10 cellular contexts compared by ENCODE assay signal in the genomic region with DNA sequence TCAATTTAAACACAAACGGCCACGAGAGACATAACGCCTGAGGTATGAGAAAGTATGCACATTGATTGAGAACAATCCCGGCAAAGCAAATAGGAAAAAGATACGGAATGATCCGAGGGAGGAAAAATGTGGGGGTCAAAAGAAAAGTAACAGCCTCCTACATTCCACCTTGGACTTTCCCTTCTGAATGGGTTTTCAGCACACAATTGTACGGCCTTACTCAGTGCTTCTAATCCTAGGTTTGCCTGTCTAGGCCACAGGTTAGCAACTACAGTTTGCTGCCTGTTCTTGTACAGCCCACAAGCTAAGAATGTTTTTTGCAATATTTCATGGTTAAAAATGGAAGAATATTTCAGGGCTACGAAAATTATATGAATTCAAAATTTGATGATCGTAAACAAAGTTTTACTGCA. TPM values are rescaled to one million over a fixed set of nuclear protein-coding genes. Genes with fewer than 3 reads are reported as not detected.
DNase-seq lines count a peak whose midpoint lies in the region; ATAC-seq and TF ChIP-seq lines count a peak whose summit lies in the region.
"Had no signal": no experiment of that assay in that cellular context is flagged by ENCODE, and none has a peak within 500 bp of the region (broad histone marks: within the 10 kb centered on the region; RNA-seq: fewer than 3 reads in every experiment).

No MANE protein-coding gene starts in this region.

- peak overlapping the region; percentile 91 for H3K4me3 Mint-ChIP-seq in GM23338
- peak overlapping the region; percentile 46 for H3K4me3 Mint-ChIP-seq in activated naive CD8-positive, alpha-beta T cell
- peak overlapping the region; percentile 98 for H3K4me3 Mint-ChIP-seq in glutamatergic neuron (ENCODE audit: unreplicated experiment)

- H3K27ac Mint-ChIP-seq in GM23338 (peak overlapping the region; percentile 16; the same call in 1 of the 2 replicates), glutamatergic neuron (ENCODE audit: unreplicated experiment) (peak overlapping the region; percentile 20)
- no peak overlapping the region for H3K27ac Mint-ChIP-seq in activated naive CD8-positive, alpha-beta T cell

- DNase-seq in GM23338 (ENCODE audit: low spot score) (peak; percentile 11), glutamatergic neuron (no peak), GM03348 (ENCODE audit: low spot score) (no peak), NCI-H1436 treated with DMSO at 0.1 percent for 48 hours (lab: John Stamatoyannopoulos, UW) (no peak), cerebellum (ENCODE audit: low spot score) (no peak), AML-193 (lab: John Stamatoyannopoulos, UW) (no peak)

- peaks cover 7% of the 10 kb centered on the region for H3K27me3 Mint-ChIP-seq in GM23338 (ENCODE audit: insufficient read depth, low read depth, poor library complexity)
- peaks cover 44% of the 10 kb centered on the region for H3K27me3 Mint-ChIP-seq in activated naive CD8-positive, alpha-beta T cell
- peaks cover 4% of the 10 kb centered on the region for H3K27me3 Mint-ChIP-seq in glutamatergic neuron (ENCODE audit: unreplicated experiment)

- H3K27ac ChIP-seq in GM23338 (ENCODE audit: low read depth) (peak overlapping the region; percentile 7; the same call in 1 of the 2 replicates), rectal smooth muscle tissue (ENCODE audit: low read depth, low read length) (peak overlapping the region; percentile 78)

- H3K79me2 ChIP-seq in GM23338 (replicated peaks; ENCODE audit: insufficient read depth): peaks cover 8% of the 10 kb centered on the region

- no peaks in the 10 kb centered on the region for H4K20me1 ChIP-seq in GM23338 (replicated peaks; ENCODE audit: insufficient read depth)

- H3K4me3 ChIP-seq in GM23338 (peak overlapping the region; percentile 76), rectal smooth muscle tissue (ENCODE audit: low read length) (peak overlapping the region; percentile 90)

- no peaks in the 10 kb centered on the region; the same call in 1 of the 2 replicates for H3K9me2 ChIP-seq in GM23338 (ENCODE audit: insufficient read depth)

- H3K4me1 ChIP-seq in GM23338 (ENCODE audit: insufficient read depth) (peaks cover 12% of the 10 kb centered on the region), rectal smooth muscle tissue (ENCODE audit: control insufficient read depth, insufficient read depth, low read length) (peaks cover 3% of the 10 kb centered on the region)

- peak overlapping the region; percentile 95 for H2AFZ ChIP-seq in GM23338

- peaks cover 16% of the 10 kb centered on the region for H3K27me3 ChIP-seq in GM23338 (ENCODE audit: insufficient read depth)
- H3K27me3 ChIP-seq in rectal smooth muscle tissue (ENCODE audit: control insufficient read depth, insufficient read depth, low read length): peaks cover 4% of the 10 kb centered on the region

- no peaks in the 10 kb centered on the region for H3K36me3 ChIP-seq in GM23338 (ENCODE audit: insufficient read depth)
- no peaks in the 10 kb centered on the region for H3K36me3 ChIP-seq in rectal smooth muscle tissue (ENCODE audit: control insufficient read depth, insufficient read depth, low read length)

- TF ChIP-seq CTCF in GM23338 (conservative IDR thresholded peaks at IDR 0.05; ENCODE audit: low read depth in 2 of 2): no peak
- TF ChIP-seq CTCF in glutamatergic neuron (IDR thresholded peaks at IDR 0.05; ENCODE audit: partially characterized antibody, unreplicated experiment): no peak

- peaks cover 23% of the 10 kb centered on the region; the same call in 2 of the 3 replicates for H3K4me1 Mint-ChIP-seq in GM23338
- H3K4me1 Mint-ChIP-seq in activated naive CD8-positive, alpha-beta T cell (ENCODE audit: low read depth): peaks cover 7% of the 10 kb centered on the region
- peaks cover 1% of the 10 kb centered on the region for H3K4me1 Mint-ChIP-seq in glutamatergic neuron (ENCODE audit: low read depth, unreplicated experiment)

- H3F3A ChIP-seq in GM23338 (replicated peaks; ENCODE audit: low read depth): no peaks in the 10 kb centered on the region

- H3K9me3 Mint-ChIP-seq in GM23338 (no peaks in the 10 kb centered on the region), glutamatergic neuron (ENCODE audit: unreplicated experiment) (peaks cover 5% of the 10 kb centered on the region)
- H3K9me3 Mint-ChIP-seq in activated naive CD8-positive, alpha-beta T cell (ENCODE audit: low read depth): peaks cover 2% of the 10 kb centered on the region

- no peak for ATAC-seq in GM23338

- peak overlapping the region; percentile 90 for H3K4me2 ChIP-seq in GM23338

- H3K9ac ChIP-seq in rectal smooth muscle tissue (ENCODE audit: low read length): peak overlapping the region; percentile 43

- no peaks in the 10 kb centered on the region for H3K36me3 Mint-ChIP-seq in GM23338 (ENCODE audit: low read depth)
- H3K36me3 Mint-ChIP-seq in activated naive CD8-positive, alpha-beta T cell: peaks cover 2% of the 10 kb centered on the region
- no peaks in the 10 kb centered on the region for H3K36me3 Mint-ChIP-seq in glutamatergic neuron (ENCODE audit: unreplicated experiment)

TF ChIP-seq in GM23338, 12 proteins besides CTCF, POLR2A, EP300 and RAD21 (continues in another document):
- TF ChIP-seq EZH2 (IDR thresholded peaks at IDR 0.05; ENCODE audit: low read depth, unreplicated experiment) (no peak), ZNF114 (CRISPR knock-in tag; IDR thresholded peaks at IDR 0.05) (no peak), NANOG (IDR thresholded peaks at IDR 0.05; ENCODE audit: borderline replicate concordance) (no peak), STAT1 (IDR thresholded peaks at IDR 0.05; ENCODE audit: unreplicated experiment) (no peak), ZNF331 (CRISPR knock-in tag; IDR thresholded peaks at IDR 0.05; ENCODE audit: low read depth) (no peak), CREB1 (CRISPR knock-in tag; IDR thresholded peaks at IDR 0.05; ENCODE audit: low read depth) (no peak), POLR2AphosphoS5 (IDR thresholded peaks at IDR 0.05; ENCODE audit: low read depth) (no peak), EZH2phosphoT487 (IDR thresholded peaks at IDR 0.05; ENCODE audit: unreplicated experiment) (no peak), JUNB (IDR thresholded peaks at IDR 0.05; ENCODE audit: unreplicated experiment) (no peak)
- TF ChIP-seq, protein P1, sequence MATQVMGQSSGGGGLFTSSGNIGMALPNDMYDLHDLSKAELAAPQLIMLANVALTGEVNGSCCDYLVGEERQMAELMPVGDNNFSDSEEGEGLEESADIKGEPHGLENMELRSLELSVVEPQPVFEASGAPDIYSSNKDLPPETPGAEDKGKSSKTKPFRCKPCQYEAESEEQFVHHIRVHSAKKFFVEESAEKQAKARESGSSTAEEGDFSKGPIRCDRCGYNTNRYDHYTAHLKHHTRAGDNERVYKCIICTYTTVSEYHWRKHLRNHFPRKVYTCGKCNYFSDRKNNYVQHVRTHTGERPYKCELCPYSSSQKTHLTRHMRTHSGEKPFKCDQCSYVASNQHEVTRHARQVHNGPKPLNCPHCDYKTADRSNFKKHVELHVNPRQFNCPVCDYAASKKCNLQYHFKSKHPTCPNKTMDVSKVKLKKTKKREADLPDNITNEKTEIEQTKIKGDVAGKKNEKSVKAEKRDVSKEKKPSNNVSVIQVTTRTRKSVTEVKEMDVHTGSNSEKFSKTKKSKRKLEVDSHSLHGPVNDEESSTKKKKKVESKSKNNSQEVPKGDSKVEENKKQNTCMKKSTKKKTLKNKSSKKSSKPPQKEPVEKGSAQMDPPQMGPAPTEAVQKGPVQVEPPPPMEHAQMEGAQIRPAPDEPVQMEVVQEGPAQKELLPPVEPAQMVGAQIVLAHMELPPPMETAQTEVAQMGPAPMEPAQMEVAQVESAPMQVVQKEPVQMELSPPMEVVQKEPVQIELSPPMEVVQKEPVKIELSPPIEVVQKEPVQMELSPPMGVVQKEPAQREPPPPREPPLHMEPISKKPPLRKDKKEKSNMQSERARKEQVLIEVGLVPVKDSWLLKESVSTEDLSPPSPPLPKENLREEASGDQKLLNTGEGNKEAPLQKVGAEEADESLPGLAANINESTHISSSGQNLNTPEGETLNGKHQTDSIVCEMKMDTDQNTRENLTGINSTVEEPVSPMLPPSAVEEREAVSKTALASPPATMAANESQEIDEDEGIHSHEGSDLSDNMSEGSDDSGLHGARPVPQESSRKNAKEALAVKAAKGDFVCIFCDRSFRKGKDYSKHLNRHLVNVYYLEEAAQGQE (IDR thresholded peaks at IDR 0.05; ENCODE audit: unreplicated experiment): no peak
- TF ChIP-seq, protein P2, sequence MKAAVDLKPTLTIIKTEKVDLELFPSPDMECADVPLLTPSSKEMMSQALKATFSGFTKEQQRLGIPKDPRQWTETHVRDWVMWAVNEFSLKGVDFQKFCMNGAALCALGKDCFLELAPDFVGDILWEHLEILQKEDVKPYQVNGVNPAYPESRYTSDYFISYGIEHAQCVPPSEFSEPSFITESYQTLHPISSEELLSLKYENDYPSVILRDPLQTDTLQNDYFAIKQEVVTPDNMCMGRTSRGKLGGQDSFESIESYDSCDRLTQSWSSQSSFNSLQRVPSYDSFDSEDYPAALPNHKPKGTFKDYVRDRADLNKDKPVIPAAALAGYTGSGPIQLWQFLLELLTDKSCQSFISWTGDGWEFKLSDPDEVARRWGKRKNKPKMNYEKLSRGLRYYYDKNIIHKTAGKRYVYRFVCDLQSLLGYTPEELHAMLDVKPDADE (IDR thresholded peaks at IDR 0.05): no peak

RNA-seq across cellular contexts. Expression of a gene that starts 46.2 kb away (rescaled TPM):
- 31.0 and 36.2 TPM in 2 replicates for total RNA-seq in GM23338 (2014; rRNA removed; shearing (Covaris generic))
- polyA plus RNA-seq in GM23338 (2016; fragmentation: Nextera tagmentation; extraction: Ambion mirVana): 28.3 and 33.6 TPM in 2 replicates
- total RNA-seq in glutamatergic neuron (ENCODE audit: unreplicated experiment) (65.5 TPM), cerebellum (26.7 TPM)

RNA-seq across cellular contexts. Expression of a gene that starts 51.9 kb away (rescaled TPM):
- not detected in 2 replicates for total RNA-seq in GM23338 (2014; rRNA removed; shearing (Covaris generic))
- not detected in 2 replicates for polyA plus RNA-seq in GM23338 (2016; fragmentation: Nextera tagmentation; extraction: Ambion mirVana)
- not detected for total RNA-seq in glutamatergic neuron (ENCODE audit: unreplicated experiment)
- 0.54 TPM for total RNA-seq in cerebellum
- total RNA-seq: activated naive CD4-positive, alpha-beta T cell treated with anti-CD3 and anti-CD28 coated beads, Interleukin-2, amount 50 U/mL, for 72 hours; subcutaneous adipose tissue had no signal

Comparison
In these comparisons a context has a peak if more than half of its experiments do, and no peak if none do; other contexts are left out.
1. H3K4me3 Mint-ChIP-seq: peak in every context shown above with its lines; median percentile 98 in glutamatergic neuron; 91 in GM23338; 46 in activated naive CD8-positive, alpha-beta T cell.